In genomic region chr13:67078062-67078461, GRCh38 we compare ENCODE assay signal across 15 cellular contexts.
DNase-seq lines count a peak whose midpoint lies in the region; ATAC-seq and TF ChIP-seq lines count a peak whose summit lies in the region.
"Had no signal": no experiment of that assay in that cellular context is flagged by ENCODE, and none has a peak within 500 bp of the region (broad histone marks: within the 10 kb centered on the region; RNA-seq: fewer than 3 reads in every experiment).

No MANE protein-coding gene starts in this region.

- H3K9me3 Mint-ChIP-seq in H9 (no peaks in the 10 kb centered on the region; a peak in 1 of 5 replicates), WTC11 (no peaks in the 10 kb centered on the region), glutamatergic neuron (ENCODE audit: unreplicated experiment) (no peaks in the 10 kb centered on the region)
- H3K9me3 Mint-ChIP-seq: CD8-positive, alpha-beta T cell had no signal

- H3K9ac ChIP-seq in H9 (ENCODE audit: extremely low read depth, insufficient read length, low read length) = no peak overlapping the region

- no peak overlapping the region for H2AFZ ChIP-seq in H9 (ENCODE audit: low read length)

- H3K4me1 Mint-ChIP-seq in H9 (no peaks in the 10 kb centered on the region), WTC11 (no peaks in the 10 kb centered on the region), glutamatergic neuron (ENCODE audit: low read depth, unreplicated experiment) (peaks cover 33% of the 10 kb centered on the region)
- H3K4me1 Mint-ChIP-seq: CD4-positive, CD25-positive, alpha-beta regulatory T cell had no signal

- H3K9me3 ChIP-seq in H9 (ENCODE audit: control insufficient read depth, low read depth, low read length) = no peaks in the 10 kb centered on the region
- H3K9me3 ChIP-seq: Caco-2 had no signal

- H3K27me3 Mint-ChIP-seq in H9 (ENCODE audit: low read depth) (no peaks in the 10 kb centered on the region), WTC11 (ENCODE audit: low read depth) (no peaks in the 10 kb centered on the region), glutamatergic neuron (ENCODE audit: unreplicated experiment) (no peaks in the 10 kb centered on the region)
- H3K27me3 Mint-ChIP-seq: CD4-positive, CD25-positive, alpha-beta regulatory T cell had no signal

- no peak overlapping the region for H4K5ac ChIP-seq in H9 (ENCODE audit: insufficient read length, low read depth, low read length)

- no peak overlapping the region for H2BK15ac ChIP-seq in H9 (ENCODE audit: low read depth, low read length)

- DNase-seq in H9 = no peak
- DNase-seq in WTC11 (ENCODE audit: low spot score) = no peak
- no peak for DNase-seq in glutamatergic neuron
- no peak for DNase-seq in NCI-H524 (lab: John Stamatoyannopoulos, UW)
- no peak for DNase-seq in Right ventricle myocardium superior
- no peak for DNase-seq in activated effector memory CD4-positive, alpha-beta T cell treated with Interleukin-2 at 50 U/mL for 16 hours
- DNase-seq: C1 segment of cervical spinal cord; Caco-2; CD4-positive, CD25-positive, alpha-beta regulatory T cell; CD8-positive, alpha-beta T cell; DMS153; DND-41; H7 had no signal

- H3K79me2 ChIP-seq in H9 (ENCODE audit: insufficient read depth, low read length) = no peaks in the 10 kb centered on the region

- no peak overlapping the region for H2BK20ac ChIP-seq in H9 (ENCODE audit: low read depth, low read length, poor library complexity, severe bottlenecking)

- H4K8ac ChIP-seq in H9 (replicated peaks; ENCODE audit: insufficient read length, low read depth, low read length) = no peak overlapping the region

- whole genome bisulfite sequencing in H9 (ENCODE audit: extremely low coverage, insufficient read length, low lambda C conversion rate) = no CpG with 5 or more reads among the region's 5 CpGs

- H3T11ph ChIP-seq in H9 (ENCODE audit: low read length) = no peak overlapping the region

- no peaks in the 10 kb centered on the region for H4K20me1 ChIP-seq in H9 (ENCODE audit: control insufficient read depth, insufficient read depth, insufficient read length)

- no peak overlapping the region for H4K91ac ChIP-seq in H9 (ENCODE audit: insufficient read length, low read depth, low read length)

- H3K23me2 ChIP-seq in H9 (ENCODE audit: insufficient read length, low read depth, low read length, poor library complexity, severe bottlenecking) = no peaks in the 10 kb centered on the region

- no peaks in the 10 kb centered on the region for H3K27me3 ChIP-seq in H9 (ENCODE audit: insufficient read depth, low read length)

- H2BK12ac ChIP-seq in H9 (ENCODE audit: insufficient read length, low read depth, low read length) = no peak overlapping the region

- H3K56ac ChIP-seq in H9 (ENCODE audit: insufficient read length, low read depth, low read length) = no peak overlapping the region

- H3K4ac ChIP-seq in H9 (ENCODE audit: low read depth, low read length) = no peak overlapping the region

- CTCF ChIA-PET in WTC11 (lab: Charles Lee) = interaction anchor here (1.0 kb wide), 1 partner anchor 13 kb away, joined by 3 read pairs; no protein-coding TSS in a partner anchor

- no peak overlapping the region for H3K27ac ChIP-seq in H9 (ENCODE audit: insufficient read length, low read depth, low read length)

- H3K18ac ChIP-seq in H9 (ENCODE audit: insufficient read length, low read depth, low read length) = no peak overlapping the region

- H3K27ac Mint-ChIP-seq in H9 (no peak overlapping the region), WTC11 (no peak overlapping the region), glutamatergic neuron (ENCODE audit: unreplicated experiment) (peak overlapping the region; percentile 40)
- H3K27ac Mint-ChIP-seq: CD4-positive, CD25-positive, alpha-beta regulatory T cell; CD8-positive, alpha-beta T cell had no signal

- peak; percentile 22; the same call in 1 of the 3 replicates for TF ChIP-seq CTCF in H9 (conservative IDR thresholded peaks at IDR 0.05)
- no peak for TF ChIP-seq CTCF in WTC11 (IDR thresholded peaks at IDR 0.05)
- TF ChIP-seq CTCF in glutamatergic neuron (IDR thresholded peaks at IDR 0.05; ENCODE audit: partially characterized antibody, unreplicated experiment) = no peak

- no peak overlapping the region for H2BK120ac ChIP-seq in H9 (ENCODE audit: low read depth, low read length, poor library complexity, severe bottlenecking)

- H3K36me3 Mint-ChIP-seq in H9 (ENCODE audit: insufficient read depth in 1 of 3, low read depth in 3 of 3) (no peaks in the 10 kb centered on the region), WTC11 (no peaks in the 10 kb centered on the region), glutamatergic neuron (ENCODE audit: unreplicated experiment) (no peaks in the 10 kb centered on the region)
- H3K36me3 Mint-ChIP-seq: CD4-positive, CD25-positive, alpha-beta regulatory T cell; CD8-positive, alpha-beta T cell had no signal

- peak; percentile 59; the same call in 1 of the 2 replicates for ATAC-seq in WTC11
- ATAC-seq in HG02571 (IDR thresholded peaks at IDR 0.05; ENCODE audit: unreplicated experiment) = no peak
- ATAC-seq in Right ventricle myocardium superior (ENCODE audit: poor library complexity) = no peak
- ATAC-seq: CD8-positive, alpha-beta T cell; HCT116 had no signal

- no peak overlapping the region for H3K14ac ChIP-seq in H9 (ENCODE audit: insufficient read depth, low read length)

- intact Hi-C loops in Right ventricle myocardium superior (cut with DNase I) = loop anchor here (5.0 kb wide), 1 partner anchor 149 kb away; no protein-coding TSS in a partner anchor

- no peak overlapping the region for H2AK5ac ChIP-seq in H9 (ENCODE audit: insufficient read length, low read length)

- no peak overlapping the region for H2BK5ac ChIP-seq in H9 (ENCODE audit: insufficient read length, low read length)

- no peaks in the 10 kb centered on the region for H3K79me1 ChIP-seq in H9 (ENCODE audit: insufficient read depth, low read depth, low read length, poor library complexity, severe bottlenecking)

- H3K4me2 ChIP-seq in H9 (ENCODE audit: insufficient read depth, insufficient read length, low read length) = no peak overlapping the region

- no peak overlapping the region for H3K4me3 Mint-ChIP-seq in H9
- H3K4me3 Mint-ChIP-seq in WTC11 = no peak overlapping the region
- H3K4me3 Mint-ChIP-seq in glutamatergic neuron (ENCODE audit: unreplicated experiment) = no peak overlapping the region
- H3K4me3 Mint-ChIP-seq: CD4-positive, CD25-positive, alpha-beta regulatory T cell; CD8-positive, alpha-beta T cell had no signal

- no peaks in the 10 kb centered on the region for H3K4me1 ChIP-seq in H9 (ENCODE audit: insufficient read depth, low read length)

- POLR2A ChIA-PET in WTC11 (lab: Charles Lee) = no interaction called here

- H3K23ac ChIP-seq in H9 (ENCODE audit: insufficient read length, low read depth, low read length) = no peak overlapping the region

TF ChIP-seq in WTC11, 78 proteins besides CTCF, POLR2A, EP300 and RAD21 (continues in another document):
- TF ChIP-seq USF2 (CRISPR knock-in tag; IDR thresholded peaks at IDR 0.05) (no peak), ATF3 (CRISPR knock-in tag; conservative IDR thresholded peaks at IDR 0.05) (no peak), PREB (CRISPR knock-in tag; IDR thresholded peaks at IDR 0.05; ENCODE audit: borderline replicate concordance) (no peak), KAT7 (CRISPR knock-in tag; IDR thresholded peaks at IDR 0.05; ENCODE audit: borderline replicate concordance) (no peak), ZNF425 (CRISPR knock-in tag; conservative IDR thresholded peaks at IDR 0.05) (no peak), SMAD3 (CRISPR knock-in tag; IDR thresholded peaks at IDR 0.05; ENCODE audit: borderline replicate concordance) (no peak), CDX4 (CRISPR knock-in tag; IDR thresholded peaks at IDR 0.05; ENCODE audit: borderline replicate concordance) (no peak)
